10 cellular contexts compared by ENCODE assay signal in genomic region chr7:2638224-2638991, GRCh38. TPM values are rescaled to one million over a fixed set of nuclear protein-coding genes. Genes with fewer than 3 reads are reported as not detected.
DNase-seq lines count a peak whose midpoint lies in the region; ATAC-seq and TF ChIP-seq lines count a peak whose summit lies in the region.
"Had no signal": no experiment of that assay in that cellular context is flagged by ENCODE, and none has a peak within 500 bp of the region (broad histone marks: within the 10 kb centered on the region; RNA-seq: fewer than 3 reads in every experiment).

No MANE protein-coding gene starts in this region.

- DNase-seq in HFF-Myc (ENCODE audit: extremely low read depth, low read depth), result peak; percentile 89
- no peak for DNase-seq in central memory CD8-positive, alpha-beta T cell (ENCODE audit: low spot score in 2 of 2)
- peak; percentile 97 for DNase-seq in left lobe of liver (ENCODE audit: low spot score)
- DNase-seq in suprapubic skin (ENCODE audit: low spot score in 2 of 2), result no peak
- DNase-seq in iPS-NIHi7 (ENCODE audit: extremely low spot score), result no peak
- DNase-seq: stimulated activated naive CD4-positive, alpha-beta T cell had no signal

- peaks cover 4% of the 10 kb centered on the region for H3K36me3 Mint-ChIP-seq in central memory CD8-positive, alpha-beta T cell (ENCODE audit: insufficient read depth)

- H3K4me3 ChIP-seq in HFF-Myc (replicated peaks; ENCODE audit: low read depth, low read length) (peak overlapping the region; percentile 22), suprapubic skin (no peak overlapping the region)

- peaks cover 86% of the 10 kb centered on the region for H3K4me1 ChIP-seq in suprapubic skin

- H3K27me3 ChIP-seq in suprapubic skin, result no peaks in the 10 kb centered on the region

- TF ChIP-seq EP300 in suprapubic skin (IDR thresholded peaks at IDR 0.05), result no peak

- no peaks in the 10 kb centered on the region for H3K9me3 ChIP-seq in suprapubic skin

- no peak overlapping the region for H3K4me3 Mint-ChIP-seq in central memory CD8-positive, alpha-beta T cell

- TF ChIP-seq POLR2A in suprapubic skin (IDR thresholded peaks at IDR 0.05), result no peak

- no peaks in the 10 kb centered on the region for H3K9me3 Mint-ChIP-seq in central memory CD8-positive, alpha-beta T cell

- no peak for ATAC-seq in central memory CD8-positive, alpha-beta T cell (replicated peaks; ENCODE audit: extremely low read depth, poor library complexity, severe bottlenecking)
- ATAC-seq in left lobe of liver (peak; percentile 51), HG02571 (IDR thresholded peaks at IDR 0.05; ENCODE audit: unreplicated experiment) (no peak), HG03196 (IDR thresholded peaks at IDR 0.05; ENCODE audit: unreplicated experiment) (no peak), GM19467 (IDR thresholded peaks at IDR 0.05; ENCODE audit: unreplicated experiment) (no peak)

- peak overlapping the region; percentile 55 for H3K27ac ChIP-seq in suprapubic skin
- H3K27ac ChIP-seq: epithelial cell of prostate had no signal

- TF ChIP-seq CTCF in HFF-Myc (IDR thresholded peaks at IDR 0.05; ENCODE audit: low read depth, low read length, missing control alignments) (no peak), suprapubic skin (IDR thresholded peaks at IDR 0.05) (no peak)

- H3K27ac Mint-ChIP-seq in central memory CD8-positive, alpha-beta T cell (ENCODE audit: low read depth), result peak overlapping the region; percentile 76

- WGBS in suprapubic skin, result 42% methylated on average over 25 of the region's 34 CpGs

- peaks cover 15% of the 10 kb centered on the region for H3K4me1 Mint-ChIP-seq in central memory CD8-positive, alpha-beta T cell

- no peaks in the 10 kb centered on the region for H3K27me3 Mint-ChIP-seq in central memory CD8-positive, alpha-beta T cell

- no peaks in the 10 kb centered on the region for H3K36me3 ChIP-seq in suprapubic skin

RNA-seq across cellular contexts. Expression of gene TTYH3, which starts 6.6 kb away (rescaled TPM):
- total RNA-seq in left lobe of liver (15.5 TPM), suprapubic skin (10 to 100 TPM; 14.0 to 26.3 (median 19.5) TPM)

RNA-seq across cellular contexts. Expression of gene AMZ1, which starts 49.6 kb away (rescaled TPM):
- total RNA-seq in left lobe of liver (0.83 TPM), suprapubic skin (under 1 TPM in 1 of 4 donors, not detected in 3; 0.17 TPM)

Comparison
In these comparisons a context has a peak if more than half of its experiments do, and no peak if none do; other contexts are left out.
1. DNase-seq: peak in HFF-Myc (single experiment) and left lobe of liver (single experiment); none in central memory CD8-positive, alpha-beta T cell (0 of 2), suprapubic skin (0 of 2) and iPS-NIHi7 (single experiment).